ENCODE assay signal across 3 cellular contexts in genomic region chr3:2301361-2301760, GRCh38.
"Had no signal": no experiment of that assay in that cellular context is flagged by ENCODE, and none has a peak within 500 bp of the region (broad histone marks: within the 10 kb centered on the region; RNA-seq: fewer than 3 reads in every experiment).

No MANE protein-coding gene starts in this region.

- DNase-seq: GDM1, GF-D8 had no signal

- ATAC-seq: GM12878 had no signal

- H3K4me3 ChIP-seq: GM12878 had no signal
